Comparison of ENCODE assay signal across 27 cellular contexts in genomic region chr17:39742126-39742855, GRCh38. TPM values are rescaled to one million over a fixed set of nuclear protein-coding genes. Genes with fewer than 3 reads are reported as not detected.
A peak's percentile ranks its signal among the peaks of the same experiment; 100 is the strongest.
DNase-seq lines count a peak whose midpoint lies in the region; ATAC-seq, FAIRE-seq and TF ChIP-seq lines count a peak whose summit lies in the region.
"Had no signal": no experiment of that assay in that cellular context is flagged by ENCODE, and none has a peak within 500 bp of the region (broad histone marks: within the 10 kb centered on the region; RNA-seq: fewer than 3 reads in every experiment).

No MANE protein-coding gene starts in this region.

- DNase-seq in H9 (no peak), RWPE1 (ENCODE audit: low spot score) (no peak), keratinocyte (ENCODE audit: low read depth, low spot score) (no peak), osteoblast (ENCODE audit: insufficient read length, low spot score, missing footprints) (peak; percentile 63), D721Med (ENCODE audit: insufficient read length, low spot score) (no peak)
- DNase-seq: C1 segment of cervical spinal cord; CD4-positive, alpha-beta memory T cell; COR-L47; DMS 273 treated with DMSO at 0.1 percent for 48 hours; DMS79; EL; GDM1; KG1; MG63; NCI-H2029; NCI-H446 treated with DMSO at 0.1 percent for 48 hours; NCI-H526; NCI-H82; NK-92 treated with Interleukin-12 subunit alpha and Interleukin-12 subunit beta, amount 100 ng/mL, for 24 hours; PC-3; Right ventricle myocardium superior had no signal

- H3K79me2 ChIP-seq in H9 (ENCODE audit: insufficient read depth, low read length) (peaks cover 2% of the 10 kb centered on the region; the same call in 1 of the 2 replicates), keratinocyte (ENCODE audit: control insufficient read depth, insufficient read depth, low read length) (no peaks in the 10 kb centered on the region), osteoblast (ENCODE audit: insufficient read depth, low read length) (no peaks in the 10 kb centered on the region)

- no peak overlapping the region for H2BK5ac ChIP-seq in H9 (ENCODE audit: insufficient read length, low read length)

- no peaks in the 10 kb centered on the region for H3K79me1 ChIP-seq in H9 (ENCODE audit: insufficient read depth, low read depth, low read length, poor library complexity, severe bottlenecking)

- H3K9me1 ChIP-seq in keratinocyte (ENCODE audit: control insufficient read depth, extremely low read depth, insufficient read depth, low read length): no peaks in the 10 kb centered on the region

- H3K23me2 ChIP-seq in H9 (ENCODE audit: insufficient read length, low read depth, low read length, poor library complexity, severe bottlenecking): peaks cover 27% of the 10 kb centered on the region

- H3K27ac ChIP-seq in H9 (ENCODE audit: insufficient read length, low read depth, low read length): no peak overlapping the region
- peak overlapping the region; percentile 95 for H3K27ac ChIP-seq in RWPE1
- H3K27ac ChIP-seq in keratinocyte (ENCODE audit: control insufficient read depth, insufficient read depth, low read length): peak overlapping the region; percentile 96
- H3K27ac ChIP-seq in osteoblast (ENCODE audit: low read depth, low read length): no peak overlapping the region
- H3K27ac ChIP-seq: SJSA1 had no signal

- H3K4me1 ChIP-seq in H9 (ENCODE audit: insufficient read depth, low read length) (peaks cover 3% of the 10 kb centered on the region; the same call in 1 of the 2 replicates), keratinocyte (ENCODE audit: control insufficient read depth, extremely low read depth, insufficient read depth, low read length) (peaks cover 28% of the 10 kb centered on the region), osteoblast (ENCODE audit: insufficient read depth, low read length) (peaks cover 19% of the 10 kb centered on the region)

- no peak overlapping the region for H3T11ph ChIP-seq in H9 (ENCODE audit: low read length)

- H2BK15ac ChIP-seq in H9 (ENCODE audit: low read depth, low read length): no peak overlapping the region

- H2AFZ ChIP-seq in H9 (ENCODE audit: low read length) (no peak overlapping the region), keratinocyte (ENCODE audit: control insufficient read depth, low read length) (no peak overlapping the region), osteoblast (ENCODE audit: low read length) (no peak overlapping the region)

- H4K20me1 ChIP-seq in H9 (ENCODE audit: control insufficient read depth, insufficient read depth, insufficient read length): no peaks in the 10 kb centered on the region
- H4K20me1 ChIP-seq in keratinocyte (ENCODE audit: control insufficient read depth, extremely low read depth, insufficient read depth, low read length): no peaks in the 10 kb centered on the region
- H4K20me1 ChIP-seq in osteoblast (ENCODE audit: insufficient read depth, low read length): no peaks in the 10 kb centered on the region

- H3K4ac ChIP-seq in H9 (ENCODE audit: low read depth, low read length): no peak overlapping the region

- no peaks in the 10 kb centered on the region for H3K27me3 Mint-ChIP-seq in H9 (ENCODE audit: low read depth)

- no peak overlapping the region for H4K8ac ChIP-seq in H9 (replicated peaks; ENCODE audit: insufficient read length, low read depth, low read length)

- no peaks in the 10 kb centered on the region for H3K9me3 ChIP-seq in H9 (ENCODE audit: control insufficient read depth, low read depth, low read length)
- H3K9me3 ChIP-seq in keratinocyte (ENCODE audit: control insufficient read depth, low read depth, low read length): no peaks in the 10 kb centered on the region
- H3K9me3 ChIP-seq in osteoblast (ENCODE audit: low read depth, low read length): no peaks in the 10 kb centered on the region
- H3K9me3 ChIP-seq: MG63, SJSA1 had no signal

- dilution Hi-C loops in keratinocyte (cut with MboI; ENCODE audit: extremely low pct_ligation_motif_present, low sequenced_read_pairs): no loop called here

- H3K18ac ChIP-seq in H9 (ENCODE audit: insufficient read length, low read depth, low read length): no peak overlapping the region

- TF ChIP-seq CTCF in H9 (conservative IDR thresholded peaks at IDR 0.05) (no peak), RWPE1 (conservative IDR thresholded peaks at IDR 0.05; ENCODE audit: low read depth) (no peak), keratinocyte (optimal IDR thresholded peaks at IDR 0.05 in 1 of 3, IDR thresholded peaks at IDR 0.05 in 1 of 3, conservative IDR thresholded peaks at IDR 0.05 in 1 of 3; ENCODE audit: extremely low read depth in 1 of 3, insufficient read depth in 2 of 3, low read length in 3 of 3) (no peak), osteoblast (IDR thresholded peaks at IDR 0.05; ENCODE audit: extremely low read depth, low read depth, low read length) (no peak), D721Med (IDR thresholded peaks at IDR 0.05; ENCODE audit: insufficient read depth, missing control alignments) (no peak)

- no peak for ATAC-seq in GM21529 (IDR thresholded peaks at IDR 0.05; ENCODE audit: unreplicated experiment)
- no peak for ATAC-seq in HG03159 (IDR thresholded peaks at IDR 0.05; ENCODE audit: unreplicated experiment)
- ATAC-seq: GM12878, PC-3 had no signal

- H3K9me3 Mint-ChIP-seq in H9: no peaks in the 10 kb centered on the region

- FAIRE-seq in keratinocyte (lab: Jason Lieb, UNC): no peak
- no peak for FAIRE-seq in D721Med (lab: Jason Lieb, UNC)
- FAIRE-seq: GM12878, H54 had no signal

- H3K27me3 ChIP-seq in H9 (ENCODE audit: insufficient read depth, low read length) (no peaks in the 10 kb centered on the region), keratinocyte (ENCODE audit: control insufficient read depth, extremely low read depth, insufficient read depth, low read length) (no peaks in the 10 kb centered on the region), osteoblast (ENCODE audit: insufficient read depth, low read length) (peaks cover 11% of the 10 kb centered on the region)
- H3K27me3 ChIP-seq: MG63, SJSA1 had no signal

- no peak overlapping the region for H4K5ac ChIP-seq in H9 (ENCODE audit: insufficient read length, low read depth, low read length)

- H3K4me3 ChIP-seq in keratinocyte (ENCODE audit: control insufficient read depth in 2 of 3, extremely low read depth in 1 of 3, insufficient read depth in 2 of 3, low read depth in 1 of 3, low read length in 3 of 3) (no peak overlapping the region), osteoblast (ENCODE audit: insufficient read depth, low read length) (no peak overlapping the region)
- H3K4me3 ChIP-seq: GM12878, MG63, SJSA1 had no signal

- POLR2A ChIA-PET in RWPE1 (lab: Yijun Ruan, JAX; ENCODE audit: low non-redundant PET): no interaction called here

- no peak overlapping the region for H3K4me3 Mint-ChIP-seq in H9
- H3K4me3 Mint-ChIP-seq: CD4-positive, alpha-beta memory T cell had no signal

- CTCF ChIA-PET in RWPE1 (lab: Yijun Ruan, JAX): no interaction called here

- H3K14ac ChIP-seq in H9 (ENCODE audit: insufficient read depth, low read length): no peak overlapping the region; the same call in 1 of the 2 replicates

- H4K91ac ChIP-seq in H9 (ENCODE audit: insufficient read length, low read depth, low read length): no peak overlapping the region

- H2BK12ac ChIP-seq in H9 (ENCODE audit: insufficient read length, low read depth, low read length): no peak overlapping the region

- peaks cover 18 to 25% of the 10 kb centered on the region in 2 experiments for H3K4me1 Mint-ChIP-seq in H9

- H3K23ac ChIP-seq in H9 (ENCODE audit: insufficient read length, low read depth, low read length): no peak overlapping the region

- H3K36me3 ChIP-seq in keratinocyte (ENCODE audit: control insufficient read depth in 2 of 2, extremely low read depth in 1 of 2, insufficient read depth in 2 of 2, low read length in 2 of 2): peaks cover 26 to 32% of the 10 kb centered on the region in 2 experiments
- H3K36me3 ChIP-seq in osteoblast (ENCODE audit: insufficient read depth, low read length): no peaks in the 10 kb centered on the region
- H3K36me3 ChIP-seq: MG63, SJSA1 had no signal

- no peak overlapping the region for H3K56ac ChIP-seq in H9 (ENCODE audit: insufficient read length, low read depth, low read length)

- no peak overlapping the region for H2BK20ac ChIP-seq in H9 (ENCODE audit: low read depth, low read length, poor library complexity, severe bottlenecking)

- H3K4me2 ChIP-seq in H9 (ENCODE audit: insufficient read depth, insufficient read length, low read length): no peak overlapping the region
- H3K4me2 ChIP-seq in keratinocyte (ENCODE audit: control insufficient read depth, extremely low read depth, insufficient read depth, low read depth, low read length): no peak overlapping the region
- H3K4me2 ChIP-seq in osteoblast (ENCODE audit: insufficient read depth, low read length): no peak overlapping the region

- H2AK5ac ChIP-seq in H9 (ENCODE audit: insufficient read length, low read length): peak overlapping the region; percentile 66

- no CpG with 5 or more reads among the region's 18 CpGs for WGBS in H9 (ENCODE audit: extremely low coverage, insufficient read length, low lambda C conversion rate)

- peaks cover 13 to 49% (median 45%) of the 10 kb centered on the region in 3 experiments; a peak in 6 of 7 replicates for H3K36me3 Mint-ChIP-seq in H9 (ENCODE audit: insufficient read depth in 1 of 3, low read depth in 3 of 3)
- H3K36me3 Mint-ChIP-seq: CD4-positive, alpha-beta memory T cell had no signal

- H2BK120ac ChIP-seq in H9 (ENCODE audit: low read depth, low read length, poor library complexity, severe bottlenecking): no peak overlapping the region

- H3K27ac Mint-ChIP-seq in H9: peak overlapping the region in 2 of 3 experiments; percentile 31 to 64; a peak in 2 of 7 replicates

- H3K9ac ChIP-seq in H9 (ENCODE audit: extremely low read depth, insufficient read length, low read length) (no peak overlapping the region), keratinocyte (ENCODE audit: control insufficient read depth, extremely low read depth, insufficient read depth, low read length) (no peak overlapping the region)

RNA-seq across cellular contexts. Expression of gene GRB7, which starts 4.6 kb away (rescaled TPM):
- total RNA-seq in H9 (2021): 50.6 and 55.0 TPM in 2 replicates
- 4.0 to 5.3 TPM (median 4.2 TPM) in 3 replicates for polyA plus RNA-seq in keratinocyte
- 10.1 TPM for polyA plus RNA-seq in keratinocyte (2011; ENCODE audit: low read depth)
- 3.2 and 3.8 TPM in 2 replicates for polyA plus RNA-seq in keratinocyte (2011; cell fraction: cytosol; rRNA removed)
- polyA plus RNA-seq in keratinocyte (2011; cell fraction: nucleus; rRNA removed): 11.7 and 15.6 TPM in 2 replicates
- polyA plus RNA-seq in keratinocyte (2012; ENCODE audit: low replicate concordance): 5.8 and 71.5 TPM in 2 replicates
- polyA minus RNA-seq in keratinocyte: 6.2 to 10.1 TPM (median 8.6 TPM) in 3 replicates
- polyA minus RNA-seq in keratinocyte (2011; cell fraction: cytosol; rRNA and poly(A)+ RNA removed): 5.4 TPM
- polyA minus RNA-seq in keratinocyte (2011; cell fraction: nucleus; rRNA and poly(A)+ RNA removed): 8.3 and 10.7 TPM in 2 replicates
- under 0.01 and 0.29 TPM in 2 replicates for total RNA-seq in osteoblast
- total RNA-seq: CD4-positive, alpha-beta memory T cell; HT1080; SJSA1 had no signal
- polyA plus RNA-seq: CD4-positive, alpha-beta memory T cell had no signal

RNA-seq across cellular contexts. Expression of gene MIEN1, which starts 12.0 kb away (rescaled TPM):
- 45.2 and 50.8 TPM in 2 replicates for total RNA-seq in H9 (2021)
- polyA plus RNA-seq in keratinocyte: 38.4 to 59.0 TPM (median 51.8 TPM) in 3 replicates
- polyA plus RNA-seq in keratinocyte (2011; ENCODE audit: low read depth): 6.9 TPM
- 56.9 and 63.0 TPM in 2 replicates for polyA plus RNA-seq in keratinocyte (2011; cell fraction: cytosol; rRNA removed)
- polyA plus RNA-seq in keratinocyte (2011; cell fraction: nucleus; rRNA removed): 17.7 and 18.4 TPM in 2 replicates
- polyA plus RNA-seq in keratinocyte (2012; ENCODE audit: low replicate concordance): 53.2 and 63.0 TPM in 2 replicates
- 17.4 to 26.6 TPM (median 26.2 TPM) in 3 replicates for polyA minus RNA-seq in keratinocyte
- polyA minus RNA-seq in keratinocyte (2011; cell fraction: cytosol; rRNA and poly(A)+ RNA removed): 20.1 TPM
- polyA minus RNA-seq in keratinocyte (2011; cell fraction: nucleus; rRNA and poly(A)+ RNA removed): 5.2 and 7.8 TPM in 2 replicates
- total RNA-seq in osteoblast: 14.8 and 16.5 TPM in 2 replicates

RNA-seq across cellular contexts. Expression of gene ERBB2, which starts 42.4 kb away (rescaled TPM):
- total RNA-seq in H9 (2021) (216 and 217 TPM in 2 replicates), osteoblast (40.4 and 44.2 TPM in 2 replicates)
- polyA plus RNA-seq in keratinocyte: 21.4 to 35.8 TPM (median 26.9 TPM) in 3 replicates
- 59.5 TPM for polyA plus RNA-seq in keratinocyte (2011; ENCODE audit: low read depth)
- 10.5 and 15.2 TPM in 2 replicates for polyA plus RNA-seq in keratinocyte (2011; cell fraction: cytosol; rRNA removed)
- 65.9 and 71.5 TPM in 2 replicates for polyA plus RNA-seq in keratinocyte (2011; cell fraction: nucleus; rRNA removed)
- 31.6 and 48.5 TPM in 2 replicates for polyA plus RNA-seq in keratinocyte (2012; ENCODE audit: low replicate concordance)
- 40.8 to 206 TPM (median 72.4 TPM) in 3 replicates for polyA minus RNA-seq in keratinocyte
- 44.5 TPM for polyA minus RNA-seq in keratinocyte (2011; cell fraction: cytosol; rRNA and poly(A)+ RNA removed)
- polyA minus RNA-seq in keratinocyte (2011; cell fraction: nucleus; rRNA and poly(A)+ RNA removed): 140 and 173 TPM in 2 replicates

RNA-seq across cellular contexts. Expression of gene PGAP3, which starts 54.4 kb away (rescaled TPM):
- total RNA-seq in H9 (2021): 29.0 and 30.2 TPM in 2 replicates
- 4.8 to 10.8 TPM (median 5.6 TPM) in 3 replicates for polyA plus RNA-seq in keratinocyte
- 1.8 TPM for polyA plus RNA-seq in keratinocyte (2011; ENCODE audit: low read depth)
- 3.5 and 4.9 TPM in 2 replicates for polyA plus RNA-seq in keratinocyte (2011; cell fraction: cytosol; rRNA removed)
- polyA plus RNA-seq in keratinocyte (2011; cell fraction: nucleus; rRNA removed): 21.6 and 27.4 TPM in 2 replicates
- polyA plus RNA-seq in keratinocyte (2012; ENCODE audit: low replicate concordance): 5.2 and 11.7 TPM in 2 replicates
- 10.4 to 23.9 TPM (median 16.9 TPM) in 3 replicates for polyA minus RNA-seq in keratinocyte
- 9.6 TPM for polyA minus RNA-seq in keratinocyte (2011; cell fraction: cytosol; rRNA and poly(A)+ RNA removed)
- polyA minus RNA-seq in keratinocyte (2011; cell fraction: nucleus; rRNA and poly(A)+ RNA removed): 9.9 and 11.1 TPM in 2 replicates
- total RNA-seq in osteoblast: 10.3 and 10.9 TPM in 2 replicates

Comparison
In these comparisons a context has a peak if more than half of its experiments do, and no peak if none do; other contexts are left out.
1. H3K27ac ChIP-seq: peak in RWPE1 (single experiment) and keratinocyte (single experiment); none in H9 (single experiment) and osteoblast (single experiment).
2. RNA of gene GRB7, which starts 4.6 kb away (total RNA-seq): 50.6 to 55.0 TPM in H9; under 0.01 to 0.29 TPM in osteoblast; every median in the first group is over 10 times any median in the second.